9 cellular contexts compared by ENCODE assay signal in genomic region chr12:2264622-2265306, GRCh38.
A peak's percentile ranks its signal among the peaks of the same experiment; 100 is the strongest.
DNase-seq lines count a peak whose midpoint lies in the region; ATAC-seq and TF ChIP-seq lines count a peak whose summit lies in the region.
"Had no signal": no experiment of that assay in that cellular context is flagged by ENCODE, and none has a peak within 500 bp of the region (broad histone marks: within the 10 kb centered on the region; RNA-seq: fewer than 3 reads in every experiment).

No MANE protein-coding gene starts in this region.

- POLR2A ChIA-PET in activated CD4-positive, alpha-beta T cell treated with anti-CD3 and anti-CD28 coated beads for 36 hours (lab: Charles Lee) = no interaction called here

- peak overlapping the region; percentile 12 to 53 (median 53) for H3K27ac Mint-ChIP-seq in nephron
- no peak overlapping the region for H3K27ac Mint-ChIP-seq in activated CD4-positive, alpha-beta T cell treated with anti-CD3 and anti-CD28 coated beads for 36 hours

- no peak for TF ChIP-seq POLR2A in Peyer's patch (IDR thresholded peaks at IDR 0.05)
- no peak for TF ChIP-seq POLR2A in thyroid gland (IDR thresholded peaks at IDR 0.05)

- H3K9me3 ChIP-seq in Peyer's patch = no peaks in the 10 kb centered on the region
- no peaks in the 10 kb centered on the region for H3K9me3 ChIP-seq in thyroid gland
- H3K9me3 ChIP-seq: SJCRH30 had no signal

- 62 to 73% methylated on average over 8 of the region's 8 CpGs for WGBS in thyroid gland, 2 donors

- no peak overlapping the region for H3K4me3 Mint-ChIP-seq in nephron
- H3K4me3 Mint-ChIP-seq in activated CD4-positive, alpha-beta T cell treated with anti-CD3 and anti-CD28 coated beads for 36 hours = no peak overlapping the region

- ATAC-seq in activated CD4-positive, alpha-beta T cell treated with anti-CD3 and anti-CD28 coated beads for 36 hours = no peak
- no peak for ATAC-seq in HG02852 (IDR thresholded peaks at IDR 0.05; ENCODE audit: unreplicated experiment)

- H3K4me3 ChIP-seq in Peyer's patch (no peak overlapping the region), fibroblast of mammary gland (ENCODE audit: control insufficient read depth, low read depth, low read length) (no peak overlapping the region), thyroid gland (replicated peaks in 1 of 3) (no peak overlapping the region)
- H3K4me3 ChIP-seq: SJCRH30 had no signal

- intact Hi-C loops in activated CD4-positive, alpha-beta T cell treated with anti-CD3 and anti-CD28 coated beads for 36 hours (cut with DNase I, micrococcal nuclease) = no loop called here
- intact Hi-C loops in thyroid gland (cut with DNase I) = no loop called here

- H3K4me1 Mint-ChIP-seq in nephron = peaks cover 41% of the 10 kb centered on the region
- peaks cover 2% of the 10 kb centered on the region for H3K4me1 Mint-ChIP-seq in activated CD4-positive, alpha-beta T cell treated with anti-CD3 and anti-CD28 coated beads for 36 hours

- H3K27ac ChIP-seq in Peyer's patch (peak overlapping the region in 3 of 4 donors; percentile 31 to 59 (median 37)), thyroid gland (no peak overlapping the region)
- H3K27ac ChIP-seq: SJCRH30 had no signal

- no peak for TF ChIP-seq CTCF in Peyer's patch (IDR thresholded peaks at IDR 0.05)
- TF ChIP-seq CTCF in fibroblast of mammary gland (conservative IDR thresholded peaks at IDR 0.05; ENCODE audit: control insufficient read depth, insufficient read depth, low read depth, low read length) = no peak
- TF ChIP-seq CTCF in nephron (IDR thresholded peaks at IDR 0.05; ENCODE audit: unreplicated experiment in 3 of 3) = no peak
- TF ChIP-seq CTCF in thyroid gland (IDR thresholded peaks at IDR 0.05) = no peak

- H3K27me3 Mint-ChIP-seq in nephron (ENCODE audit: low read depth) = peaks cover 5% of the 10 kb centered on the region
- H3K27me3 Mint-ChIP-seq in activated CD4-positive, alpha-beta T cell treated with anti-CD3 and anti-CD28 coated beads for 36 hours = no peaks in the 10 kb centered on the region

- H3K36me3 ChIP-seq in Peyer's patch = no peaks in the 10 kb centered on the region
- no peaks in the 10 kb centered on the region for H3K36me3 ChIP-seq in thyroid gland
- H3K36me3 ChIP-seq: SJCRH30 had no signal

- peaks cover 0 to 32% (median 0%) of the 10 kb centered on the region in 4 donors for H3K4me1 ChIP-seq in Peyer's patch
- H3K4me1 ChIP-seq in thyroid gland = no peaks in the 10 kb centered on the region
- H3K4me1 ChIP-seq: SJCRH30 had no signal

- H3K9me3 Mint-ChIP-seq in nephron = no peaks in the 10 kb centered on the region
- no peaks in the 10 kb centered on the region for H3K9me3 Mint-ChIP-seq in activated CD4-positive, alpha-beta T cell treated with anti-CD3 and anti-CD28 coated beads for 36 hours (ENCODE audit: low read depth)

- no peaks in the 10 kb centered on the region for H3K36me3 Mint-ChIP-seq in nephron (ENCODE audit: low read depth)
- H3K36me3 Mint-ChIP-seq in activated CD4-positive, alpha-beta T cell treated with anti-CD3 and anti-CD28 coated beads for 36 hours (ENCODE audit: low read depth) = no peaks in the 10 kb centered on the region

- no peaks in the 10 kb centered on the region for H3K27me3 ChIP-seq in Peyer's patch
- no peaks in the 10 kb centered on the region for H3K27me3 ChIP-seq in thyroid gland

- CTCF ChIA-PET in activated CD4-positive, alpha-beta T cell treated with anti-CD3 and anti-CD28 coated beads for 36 hours (lab: Charles Lee) = interaction anchor here (0.6 kb wide), 1 partner anchor 44 kb away, joined by 3 read pairs; no protein-coding TSS in a partner anchor

- DNase-seq in A172 (ENCODE audit: low spot score) = peak; percentile 77
- DNase-seq in Peyer's patch = no peak
- peak; percentile 99 for DNase-seq in fibroblast of mammary gland (ENCODE audit: low read depth)
- DNase-seq in SKM-1 (lab: John Stamatoyannopoulos, UW; ENCODE audit: unreplicated experiment) = no peak
- DNase-seq in activated CD4-positive, alpha-beta T cell treated with anti-CD3 and anti-CD28 coated beads for 36 hours = no peak
- no peak for DNase-seq in thyroid gland
- DNase-seq: SJCRH30 had no signal

Comparison
In these comparisons a context has a peak if more than half of its experiments do, and no peak if none do; other contexts are left out.
1. DNase-seq: peak in A172 (single experiment) and fibroblast of mammary gland (single experiment); none in Peyer's patch (0 of 3), SKM-1 (single experiment), activated CD4-positive, alpha-beta T cell treated with anti-CD3 and anti-CD28 coated beads for 36 hours (single experiment) and thyroid gland (0 of 2).
2. H3K27ac ChIP-seq: peak in Peyer's patch (3 of 4); none in thyroid gland (0 of 3).